In the genomic region with DNA sequence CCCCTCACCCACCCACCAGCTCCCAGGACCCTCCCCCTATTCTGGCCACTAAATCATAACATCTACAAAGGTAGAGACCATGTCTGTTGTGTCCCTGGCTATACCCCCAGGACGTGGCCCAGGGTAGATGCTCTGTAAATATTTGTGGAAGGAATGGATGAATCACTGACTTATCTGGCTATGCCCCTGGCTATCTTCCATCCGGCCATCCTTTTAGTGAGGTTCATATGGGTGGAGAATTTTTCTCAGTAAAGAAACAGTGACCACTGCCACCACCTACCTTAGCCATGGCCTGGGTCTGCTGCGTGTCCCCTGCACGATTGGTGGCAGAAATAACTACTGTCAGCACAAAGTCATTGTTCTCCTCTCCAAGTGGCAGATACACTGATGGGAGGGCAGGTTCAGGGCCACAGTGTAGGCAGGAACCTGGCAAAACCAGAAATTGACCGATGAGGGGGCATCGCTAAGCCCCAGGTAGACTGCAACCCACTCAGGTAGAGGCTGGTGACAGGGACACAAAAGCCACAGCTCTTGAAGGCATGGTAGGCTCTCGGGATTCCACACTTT, we compare ENCODE assay signal across 15 cellular contexts.
DNase-seq lines count a peak whose midpoint lies in the region; ATAC-seq and TF ChIP-seq lines count a peak whose summit lies in the region.
"Had no signal": no experiment of that assay in that cellular context is flagged by ENCODE, and none has a peak within 500 bp of the region (broad histone marks: within the 10 kb centered on the region; RNA-seq: fewer than 3 reads in every experiment).

No MANE protein-coding gene starts in this region.

- H3K4me3 Mint-ChIP-seq in glutamatergic neuron (ENCODE audit: unreplicated experiment): no peak overlapping the region
- H3K4me3 Mint-ChIP-seq: activated naive CD8-positive, alpha-beta T cell treated with anti-CD3 and anti-CD28 coated beads, Interleukin-2, amount 10 ng/mL, durations not matched to agents 7 days and 5 days; naive B cell had no signal

- H3K23ac ChIP-seq in trophoblast cell (ENCODE audit: low read length): no peak overlapping the region

- H3K27ac ChIP-seq in Panc1 (ENCODE audit: low read length): no peak overlapping the region
- no peak overlapping the region for H3K27ac ChIP-seq in epithelial cell of prostate
- peak overlapping the region; percentile 57 for H3K27ac ChIP-seq in trophoblast cell (ENCODE audit: low read depth, low read length)
- H3K27ac ChIP-seq: right atrium auricular region, WERI-Rb-1 had no signal

- H3K4me3 ChIP-seq in Panc1 (ENCODE audit: low read depth in 2 of 2, low read length in 2 of 2): no peak overlapping the region
- no peak overlapping the region for H3K4me3 ChIP-seq in trophoblast cell (ENCODE audit: low read depth, low read length)
- H3K4me3 ChIP-seq: right atrium auricular region had no signal

- H3K27me3 Mint-ChIP-seq in glutamatergic neuron (ENCODE audit: unreplicated experiment): peaks cover 3% of the 10 kb centered on the region

- H3K9me3 ChIP-seq in Panc1 (ENCODE audit: control insufficient read depth, insufficient read depth, low read depth, low read length): no peaks in the 10 kb centered on the region
- no peaks in the 10 kb centered on the region for H3K9me3 ChIP-seq in trophoblast cell (ENCODE audit: insufficient read depth, low read depth, low read length)
- H3K9me3 ChIP-seq: right atrium auricular region had no signal

- peak overlapping the region; percentile 89 for H4K91ac ChIP-seq in trophoblast cell (ENCODE audit: low read depth, low read length)

- peaks cover under 1% of the 10 kb centered on the region for H3K9me3 Mint-ChIP-seq in glutamatergic neuron (ENCODE audit: unreplicated experiment)
- H3K9me3 Mint-ChIP-seq: activated naive CD8-positive, alpha-beta T cell treated with anti-CD3 and anti-CD28 coated beads, Interleukin-2, amount 10 ng/mL, durations not matched to agents 7 days and 5 days; naive B cell had no signal

- peaks cover 3% of the 10 kb centered on the region for H3K4me1 Mint-ChIP-seq in glutamatergic neuron (ENCODE audit: low read depth, unreplicated experiment)
- H3K4me1 Mint-ChIP-seq: activated naive CD8-positive, alpha-beta T cell treated with anti-CD3 and anti-CD28 coated beads, Interleukin-2, amount 10 ng/mL, durations not matched to agents 7 days and 5 days; naive B cell had no signal

- peak overlapping the region; percentile 93 for H2AK5ac ChIP-seq in trophoblast cell (ENCODE audit: low read length)

- no peak overlapping the region for H3K27ac Mint-ChIP-seq in glutamatergic neuron (ENCODE audit: unreplicated experiment)
- H3K27ac Mint-ChIP-seq: activated naive CD8-positive, alpha-beta T cell treated with anti-CD3 and anti-CD28 coated beads, Interleukin-2, amount 10 ng/mL, durations not matched to agents 7 days and 5 days; naive B cell had no signal

- DNase-seq in DMS53 treated with DMSO at 0.1 percent for 48 hours (lab: John Stamatoyannopoulos, UW; ENCODE audit: unreplicated experiment) (peak; percentile 9), Panc1 (ENCODE audit: low read depth, low spot score) (no peak), epithelial cell of prostate (ENCODE audit: low read depth, low spot score) (peak; percentile 10), trophoblast cell (peak; percentile 80 to 88), glutamatergic neuron (no peak), NCI-H2107 (lab: John Stamatoyannopoulos, UW) (no peak)
- DNase-seq: activated naive CD8-positive, alpha-beta T cell treated with anti-CD3 and anti-CD28 coated beads, Interleukin-2, amount 10 ng/mL, durations not matched to agents 7 days and 5 days; KG1; naive B cell; NCI-H1930; stimulated activated naive CD4-positive, alpha-beta T cell treated with Interleukin-2 at 50 U/mL for 16 hours; WERI-Rb-1 had no signal

- CTCF ChIA-PET in Panc1 (lab: Charles Lee): no interaction called here

- H3K18ac ChIP-seq in trophoblast cell (ENCODE audit: low read length): peak overlapping the region; percentile 86

- POLR2A ChIA-PET in Panc1 (lab: Charles Lee): no interaction called here

- TF ChIP-seq CTCF in Panc1 (IDR thresholded peaks at IDR 0.05) (no peak), glutamatergic neuron (IDR thresholded peaks at IDR 0.05; ENCODE audit: partially characterized antibody, unreplicated experiment) (no peak)

- no TSS peak for BruUV-seq in Panc1 (replicated peaks; lab: Mats Ljungman, UMichigan)

- peaks cover 5% of the 10 kb centered on the region for H3K79me2 ChIP-seq in trophoblast cell (ENCODE audit: control insufficient read depth, insufficient read depth, low read length, poor library complexity)

- peak overlapping the region; percentile 94 for H2BK120ac ChIP-seq in trophoblast cell (ENCODE audit: insufficient read depth, low read length, poor library complexity)

- H3K27me3 ChIP-seq in Panc1 (ENCODE audit: control insufficient read depth, insufficient read depth, low read length): no peaks in the 10 kb centered on the region
- no peaks in the 10 kb centered on the region for H3K27me3 ChIP-seq in trophoblast cell (ENCODE audit: insufficient read depth, low read length)
- H3K27me3 ChIP-seq: right atrium auricular region had no signal

- no peaks in the 10 kb centered on the region for H3K36me3 Mint-ChIP-seq in glutamatergic neuron (ENCODE audit: unreplicated experiment)
- H3K36me3 Mint-ChIP-seq: activated naive CD8-positive, alpha-beta T cell treated with anti-CD3 and anti-CD28 coated beads, Interleukin-2, amount 10 ng/mL, durations not matched to agents 7 days and 5 days; naive B cell had no signal

- peak overlapping the region; percentile 76 for H4K8ac ChIP-seq in trophoblast cell (ENCODE audit: low read depth, low read length)

- H3K4me1 ChIP-seq in Panc1 (ENCODE audit: control insufficient read depth, insufficient read depth, low read length): 0 out of 2 replicates have a peak, but pooled peaks cover 3% of the 10 kb centered on the region
- peaks cover 26 to 28% of the 10 kb centered on the region in 2 experiments for H3K4me1 ChIP-seq in trophoblast cell (ENCODE audit: control insufficient read depth in 1 of 2, insufficient read depth in 2 of 2, low read length in 2 of 2)

- no peak overlapping the region for H4K12ac ChIP-seq in trophoblast cell (ENCODE audit: low read depth, low read length)

- ATAC-seq in Panc1: peak; percentile 52; the same call in 1 of the 2 replicates
- ATAC-seq in HG03565 (IDR thresholded peaks at IDR 0.05; ENCODE audit: unreplicated experiment): no peak
- no peak for ATAC-seq in GM18907 (IDR thresholded peaks at IDR 0.05; ENCODE audit: unreplicated experiment)

- peak overlapping the region; percentile 97 for H2BK12ac ChIP-seq in trophoblast cell (ENCODE audit: low read length)

- intact Hi-C loops in Panc1 (cut with micrococcal nuclease; ENCODE audit: unreplicated experiment): no loop called here

- H3K14ac ChIP-seq in trophoblast cell (ENCODE audit: low read length): peak overlapping the region; percentile 88

- WGBS in trophoblast cell (ENCODE audit: extremely low coverage, insufficient coverage, insufficient read length): no CpG with 5 or more reads among the region's 7 CpGs

- no peak overlapping the region for H2AFZ ChIP-seq in trophoblast cell (ENCODE audit: insufficient read depth, low read length, poor library complexity)

- H3K4me2 ChIP-seq in trophoblast cell (ENCODE audit: low read length): no peak overlapping the region

- H2BK5ac ChIP-seq in trophoblast cell (ENCODE audit: low read depth, low read length, poor library complexity): peak overlapping the region; percentile 84

- peak overlapping the region; percentile 56 for H3K4ac ChIP-seq in trophoblast cell (ENCODE audit: low read depth, low read length)

- H3K36me3 ChIP-seq in Panc1 (ENCODE audit: control insufficient read depth, insufficient read depth, low read length) (no peaks in the 10 kb centered on the region), trophoblast cell (ENCODE audit: control insufficient read depth in 1 of 2, insufficient read depth in 2 of 2, low read length in 2 of 2) (peaks cover 0 to 7% of the 10 kb centered on the region in 2 experiments)
- H3K36me3 ChIP-seq: WERI-Rb-1 had no signal

- no peak overlapping the region for H3K9ac ChIP-seq in trophoblast cell (ENCODE audit: low read length)

- in situ Hi-C loops in Panc1 (cut with HindIII; ENCODE audit: low pct_unique_long_range_greater_than_20kb, low sequenced_read_pairs): no loop called here

- peaks cover 20% of the 10 kb centered on the region for H3K79me1 ChIP-seq in trophoblast cell (ENCODE audit: low read length)

Comparison
In these comparisons a context has a peak if more than half of its experiments do, and no peak if none do; other contexts are left out.
1. DNase-seq: peak in DMS53 treated with DMSO at 0.1 percent for 48 hours (single experiment), epithelial cell of prostate (single experiment) and trophoblast cell (2 of 2); none in Panc1 (single experiment), glutamatergic neuron (single experiment) and NCI-H2107 (single experiment).